ENCODE assay signal across 16 cellular contexts in the genomic region with DNA sequence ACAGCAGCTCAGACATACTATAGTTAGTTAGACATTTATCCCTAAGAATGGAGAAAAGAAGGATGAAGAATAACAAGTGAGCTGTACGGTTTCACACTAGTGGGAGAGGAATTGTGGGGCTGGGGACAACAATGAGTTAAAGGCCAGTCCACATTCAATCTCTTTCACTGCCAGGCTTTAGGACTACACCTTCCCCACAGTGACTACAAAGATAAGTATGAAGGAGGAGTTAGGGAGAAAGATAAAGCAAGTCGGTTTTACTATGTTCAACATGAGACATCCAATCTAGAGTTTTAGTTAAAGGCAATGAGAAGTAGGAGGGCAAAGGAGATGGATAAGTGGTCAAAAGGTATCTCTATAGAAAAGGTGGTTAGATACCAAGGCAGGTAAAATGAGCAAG. TPM values are rescaled to one million over a fixed set of nuclear protein-coding genes. Genes with fewer than 3 reads are reported as not detected.
DNase-seq lines count a peak whose midpoint lies in the region; ATAC-seq and TF ChIP-seq lines count a peak whose summit lies in the region.
"Had no signal": no experiment of that assay in that cellular context is flagged by ENCODE, and none has a peak within 500 bp of the region (broad histone marks: within the 10 kb centered on the region; RNA-seq: fewer than 3 reads in every experiment).

No MANE protein-coding gene starts in this region.

- H3K9me3 ChIP-seq in CD8-positive, alpha-beta T cell (ENCODE audit: low read length) = no peaks in the 10 kb centered on the region
- H3K9me3 ChIP-seq in mammary epithelial cell (replicated peaks; ENCODE audit: insufficient read depth, low read length) (no peaks in the 10 kb centered on the region), upper lobe of right lung (no peaks in the 10 kb centered on the region)
- H3K9me3 ChIP-seq: pancreas, SJCRH30 had no signal

- peaks cover 66% of the 10 kb centered on the region for H3K4me1 Mint-ChIP-seq in CD8-positive, alpha-beta T cell (ENCODE audit: low read depth)
- peaks cover 29 to 69% (median 67%) of the 10 kb centered on the region in 4 donors for H3K4me1 Mint-ChIP-seq in naive thymus-derived CD8-positive, alpha-beta T cell

- peaks cover 8% of the 10 kb centered on the region for H3K36me3 ChIP-seq in CD8-positive, alpha-beta T cell (ENCODE audit: insufficient read depth, low read length)
- H3K36me3 ChIP-seq in mammary epithelial cell (ENCODE audit: insufficient read depth, low read length) (peaks cover 6% of the 10 kb centered on the region), upper lobe of right lung (peaks cover 9% of the 10 kb centered on the region)
- H3K36me3 ChIP-seq: pancreas, WERI-Rb-1 had no signal

- no peak overlapping the region for H3K4me3 ChIP-seq in CD8-positive, alpha-beta T cell (ENCODE audit: low read depth, low read length)
- no peak overlapping the region for H3K4me3 ChIP-seq in mammary epithelial cell (replicated peaks in 1 of 3; ENCODE audit: insufficient read depth in 1 of 3, low read depth in 2 of 3, low read length in 3 of 3)
- no peak overlapping the region for H3K4me3 ChIP-seq in upper lobe of right lung
- H3K4me3 ChIP-seq: pancreas, SJCRH30 had no signal

- BruUV-seq in mammary epithelial cell (replicated peaks; lab: Mats Ljungman, UMichigan) = no TSS peak

- peaks cover 26% of the 10 kb centered on the region for H3K4me1 ChIP-seq in CD8-positive, alpha-beta T cell (ENCODE audit: insufficient read depth, low read length)
- H3K4me1 ChIP-seq in mammary epithelial cell (ENCODE audit: insufficient read depth, low read length) (peaks cover 18% of the 10 kb centered on the region), upper lobe of right lung (peaks cover 16% of the 10 kb centered on the region)
- H3K4me1 ChIP-seq: SJCRH30 had no signal

- CTCF ChIA-PET in CD8-positive, alpha-beta T cell (lab: Charles Lee) = no interaction called here
- CTCF ChIA-PET in mammary epithelial cell (lab: Charles Lee; ENCODE audit: low non-redundant PET) = no interaction called here

- no peak overlapping the region for H2AFZ ChIP-seq in mammary epithelial cell (ENCODE audit: low read depth, low read length)

- DNase-seq in CD8-positive, alpha-beta T cell = no peak
- DNase-seq in LoVo (ENCODE audit: low spot score) (peak; percentile 35), mammary epithelial cell (peak; percentile 40), upper lobe of right lung (no peak), NCI-H446 (lab: John Stamatoyannopoulos, UW) (no peak), C1 segment of cervical spinal cord (lab: John Stamatoyannopoulos, UW) (no peak)
- no peak for DNase-seq in naive thymus-derived CD8-positive, alpha-beta T cell
- DNase-seq: CD4-positive, CD25-positive, alpha-beta regulatory T cell; effector CD4-positive, alpha-beta T cell; NCI-H1436 treated with DMSO at 0.1 percent for 48 hours; NCI-H526 treated with DMSO at 0.1 percent for 48 hours; pancreas; SJCRH30; stimulated activated CD4-positive, alpha-beta T cell treated with anti-CD3 and anti-CD28 coated beads, Interleukin-1b, Interleukin-23, amount 100 ng/mL, for 48 hours; WERI-Rb-1 had no signal

- no peaks in the 10 kb centered on the region for H3K27me3 ChIP-seq in CD8-positive, alpha-beta T cell (ENCODE audit: insufficient read depth, low read length)
- H3K27me3 ChIP-seq in mammary epithelial cell (ENCODE audit: insufficient read depth, low read length) (no peaks in the 10 kb centered on the region), upper lobe of right lung (no peaks in the 10 kb centered on the region)
- H3K27me3 ChIP-seq: pancreas, SJCRH30 had no signal

- no peak for ATAC-seq in CD8-positive, alpha-beta T cell
- ATAC-seq in naive thymus-derived CD8-positive, alpha-beta T cell = no peak
- no peak for ATAC-seq in HG02610 (IDR thresholded peaks at IDR 0.05; ENCODE audit: unreplicated experiment)
- no peak for ATAC-seq in upper lobe of right lung

- H3K36me3 Mint-ChIP-seq in CD8-positive, alpha-beta T cell = peaks cover 25% of the 10 kb centered on the region
- H3K36me3 Mint-ChIP-seq in naive thymus-derived CD8-positive, alpha-beta T cell = peaks cover 6 to 28% (median 18%) of the 10 kb centered on the region in 3 donors

- in situ Hi-C loops in mammary epithelial cell (cut with MboI; ENCODE audit: low sequenced_read_pairs in 2 of 2) = no loop called here

- POLR2A ChIA-PET in CD8-positive, alpha-beta T cell (lab: Charles Lee) = no interaction called here
- POLR2A ChIA-PET in naive thymus-derived CD8-positive, alpha-beta T cell (lab: Charles Lee) = interaction anchor here (1.5 kb wide), 1 partner anchor 17 kb away, joined by 4 read pairs; no protein-coding TSS in a partner anchor

- no peaks in the 10 kb centered on the region for H3K27me3 Mint-ChIP-seq in CD8-positive, alpha-beta T cell (ENCODE audit: low read depth)
- H3K27me3 Mint-ChIP-seq in naive thymus-derived CD8-positive, alpha-beta T cell = no peaks in the 10 kb centered on the region
- H3K27me3 Mint-ChIP-seq: CD4-positive, CD25-positive, alpha-beta regulatory T cell had no signal

- intact Hi-C loops in CD8-positive, alpha-beta T cell (cut with DNase I, micrococcal nuclease) = no loop called here
- intact Hi-C loops in mammary epithelial cell (cut with micrococcal nuclease) = no loop called here
- intact Hi-C loops in upper lobe of right lung (cut with DNase I) = no loop called here

- no peak overlapping the region for H3K27ac ChIP-seq in CD8-positive, alpha-beta T cell (ENCODE audit: low read depth, low read length)
- H3K27ac ChIP-seq in mammary epithelial cell (ENCODE audit: insufficient read depth, low read depth, low read length) (no peak overlapping the region), upper lobe of right lung (no peak overlapping the region)
- H3K27ac ChIP-seq: SJCRH30, WERI-Rb-1 had no signal

- H3K4me3 Mint-ChIP-seq in CD8-positive, alpha-beta T cell = no peak overlapping the region
- peak overlapping the region in 7 of 10 donors; percentile 2 to 42 (median 12) for H3K4me3 Mint-ChIP-seq in naive thymus-derived CD8-positive, alpha-beta T cell

- 26% methylated on average over 2 of the region's 2 CpGs for WGBS in mammary epithelial cell (ENCODE audit: low coverage, missing lambda C conversion rate)

- peaks cover 97% of the 10 kb centered on the region for H3K79me2 ChIP-seq in mammary epithelial cell (ENCODE audit: insufficient read depth, low read length)

- H3K9me3 Mint-ChIP-seq in CD8-positive, alpha-beta T cell = no peaks in the 10 kb centered on the region
- H3K9me3 Mint-ChIP-seq in naive thymus-derived CD8-positive, alpha-beta T cell = no peaks in the 10 kb centered on the region
- H3K9me3 Mint-ChIP-seq: CD4-positive, CD25-positive, alpha-beta regulatory T cell had no signal

- peak overlapping the region; percentile 67 for H3K4me2 ChIP-seq in mammary epithelial cell (ENCODE audit: insufficient read depth, low read depth, low read length)

- dilution Hi-C loops in mammary epithelial cell (cut with HindIII; ENCODE audit: low sequenced_read_pairs) = loop anchor here (5.0 kb wide), 1 partner anchor 40 kb away; no protein-coding TSS in a partner anchor

- H4K20me1 ChIP-seq in mammary epithelial cell (ENCODE audit: insufficient read depth, low read length) = no peaks in the 10 kb centered on the region

- no peak overlapping the region for H3K9ac ChIP-seq in mammary epithelial cell (ENCODE audit: insufficient read depth, low read length)

- TF ChIP-seq CTCF in CD8-positive, alpha-beta T cell (IDR thresholded peaks at IDR 0.05) = no peak
- TF ChIP-seq CTCF in mammary epithelial cell (conservative IDR thresholded peaks at IDR 0.05 in 1 of 2, IDR thresholded peaks at IDR 0.05 in 1 of 2; ENCODE audit: extremely low read depth in 1 of 2, insufficient read depth in 1 of 2, low read depth in 1 of 2, low read length in 2 of 2) (no peak), upper lobe of right lung (IDR thresholded peaks at IDR 0.05) (no peak)

- peak overlapping the region; percentile 24 for H3K27ac Mint-ChIP-seq in CD8-positive, alpha-beta T cell
- H3K27ac Mint-ChIP-seq in naive thymus-derived CD8-positive, alpha-beta T cell = no peak overlapping the region

RNA-seq across cellular contexts. Expression of a gene that starts 16.3 kb away (rescaled TPM):
- 10 to 100 TPM; 15.7 to 15.9 TPM for total RNA-seq in CD8-positive, alpha-beta T cell
- total RNA-seq in mammary epithelial cell = 10 to 100 TPM; 26.0 to 38.8 TPM
- polyA plus RNA-seq in mammary epithelial cell = 10.3 TPM
- polyA minus RNA-seq in mammary epithelial cell = 20.9 TPM
- total RNA-seq in naive thymus-derived CD8-positive, alpha-beta T cell = 10 to 100 TPM; 33.8 to 35.0 TPM
- polyA plus RNA-seq in naive thymus-derived CD8-positive, alpha-beta T cell = 10 to 100 TPM in 2 of 3 donors, 1 to 10 TPM in 1; 9.9 to 11.3 (median 10.7) TPM
- total RNA-seq in upper lobe of right lung = 27.2 TPM

Comparison
In these comparisons a context has a peak if more than half of its experiments do, and no peak if none do; other contexts are left out.
1. DNase-seq: peak in LoVo (single experiment) and mammary epithelial cell (single experiment); none in CD8-positive, alpha-beta T cell (0 of 7), naive thymus-derived CD8-positive, alpha-beta T cell (0 of 10), upper lobe of right lung (single experiment), NCI-H446 (0 of 2) and C1 segment of cervical spinal cord (0 of 14).